28 cellular contexts compared by ENCODE assay signal in the genomic region with DNA sequence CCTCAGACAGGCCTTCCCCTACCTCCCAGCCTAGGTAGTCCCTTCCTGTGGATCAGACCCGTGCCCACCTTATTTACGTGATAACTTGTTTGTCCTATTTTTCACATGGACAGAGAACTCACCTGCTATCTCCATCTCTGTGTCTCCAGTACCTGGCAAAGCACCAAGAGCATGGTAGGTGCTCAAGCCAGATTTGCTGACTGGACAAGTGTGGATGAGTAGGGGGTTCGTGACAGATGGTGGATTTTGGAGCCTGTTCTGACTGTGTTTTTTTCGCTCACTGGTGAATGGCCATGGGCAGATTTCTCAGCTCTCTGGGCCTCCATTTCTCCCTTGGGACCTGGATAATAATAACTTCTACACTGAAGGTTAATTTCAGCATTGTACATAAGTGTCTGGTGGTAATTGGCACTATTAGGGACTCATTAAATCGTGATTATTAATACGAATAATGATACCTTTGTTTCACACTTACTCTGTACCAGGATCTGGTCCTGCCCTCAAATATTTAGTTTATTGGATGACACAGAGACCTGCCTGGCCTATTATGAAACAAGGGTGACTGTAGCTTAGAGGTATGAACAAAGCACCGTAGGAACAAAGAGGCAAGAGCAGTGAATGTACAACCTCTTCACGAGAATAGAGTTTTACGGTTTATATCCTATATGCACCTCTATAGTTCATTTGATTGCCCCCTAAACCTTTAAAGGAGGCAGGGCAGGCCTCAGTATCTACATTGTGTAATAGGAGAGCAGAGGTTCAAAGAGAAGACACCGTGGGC. TPM values are rescaled to one million over a fixed set of nuclear protein-coding genes. Genes with fewer than 3 reads are reported as not detected.
DNase-seq lines count a peak whose midpoint lies in the region; ATAC-seq and TF ChIP-seq lines count a peak whose summit lies in the region.
"Had no signal": no experiment of that assay in that cellular context is flagged by ENCODE, and none has a peak within 500 bp of the region (broad histone marks: within the 10 kb centered on the region; RNA-seq: fewer than 3 reads in every experiment).

No MANE protein-coding gene starts in this region.

- no peak for ATAC-seq in GM18858 (IDR thresholded peaks at IDR 0.05; ENCODE audit: unreplicated experiment)
- ATAC-seq in stimulated activated naive CD8-positive, alpha-beta T cell treated with anti-CD3 and anti-CD28 coated beads, Interleukin-15, Interleukin-2, amounts not matched to agents 100 U/mL and 50 U/mL, for 24 hours = no peak
- ATAC-seq: GM23338, Right ventricle myocardium inferior had no signal

- no peaks in the 10 kb centered on the region for H3K9me3 ChIP-seq in transverse colon
- H3K9me3 ChIP-seq: esophagus squamous epithelium, thyroid gland had no signal

- DNase-seq in NCI-H1092 treated with DMSO at 0.1 percent for 48 hours (lab: John Stamatoyannopoulos, UW) (peak; percentile 23), NCI-H1092 (lab: John Stamatoyannopoulos, UW) (no peak), HPDE6-E6E7 (ENCODE audit: extremely low spot score) (peak; percentile 56), amniotic epithelial cell (ENCODE audit: low read depth) (peak; percentile 57), kidney glomerular epithelial cell (lab: John Stamatoyannopoulos, UW) (peak; percentile 21), transverse colon (no peak)
- no peak for DNase-seq in stimulated activated naive CD8-positive, alpha-beta T cell treated with anti-CD3 and anti-CD28 coated beads, Interleukin-15, Interleukin-2, amounts not matched to agents 100 U/mL and 50 U/mL, for 24 hours
- DNase-seq: 8988T; activated B cell treated with CpG ODN at 0.5 μM for 24 hours; activated CD4-positive, alpha-beta T cell treated with anti-CD3 and anti-CD28 coated beads, Interleukin-2, amount 50 U/mL, for 4 hours; activated CD8-positive, alpha-beta memory T cell treated with anti-CD3 and anti-CD28 coated beads, Interleukin-2, amount 50 U/mL, for 4 hours; activated naive CD8-positive, alpha-beta T cell treated with anti-CD3 and anti-CD28 coated beads for 36 hours; effector CD4-positive, alpha-beta T cell; esophagus squamous epithelium; KBM-7; NCI-H1930; NCI-H510A; nucleus accumbens; retina; stimulated activated CD4-positive, alpha-beta T cell treated with anti-CD3 and anti-CD28 coated beads, Interleukin-4, amount 100 ng/mL, for 24 hours; T-helper 9 cell; thyroid gland had no signal

- no peak for TF ChIP-seq CTCF in transverse colon (IDR thresholded peaks at IDR 0.05)

- H3K36me3 ChIP-seq in transverse colon = no peaks in the 10 kb centered on the region
- H3K36me3 ChIP-seq: esophagus squamous epithelium, thyroid gland had no signal

- H3K4me3 ChIP-seq in transverse colon = no peak overlapping the region
- H3K4me3 ChIP-seq: esophagus squamous epithelium, GM23338, thyroid gland had no signal

- no peak for TF ChIP-seq EP300 in transverse colon (IDR thresholded peaks at IDR 0.05; ENCODE audit: low read depth)

- H3K27ac ChIP-seq in transverse colon = no peak overlapping the region
- H3K27ac ChIP-seq: esophagus squamous epithelium, thyroid gland had no signal

- no peaks in the 10 kb centered on the region for H3K27me3 ChIP-seq in transverse colon
- H3K27me3 ChIP-seq: thyroid gland had no signal

- no peaks in the 10 kb centered on the region for H3K4me1 ChIP-seq in transverse colon
- H3K4me1 ChIP-seq: esophagus squamous epithelium had no signal

- in situ Hi-C loops in transverse colon (cut with MboI; ENCODE audit: low pct_ligation_motif_present in 1 of 4, low pct_unique_long_range_greater_than_20kb in 1 of 4, low sequenced_read_pairs in 3 of 4) = loop anchor here in 1 of 4 donors (25.0 kb wide), 1 partner anchor 180 kb away; a partner anchor contains a TSS

- intact Hi-C loops in transverse colon (cut with DNase I; ENCODE audit: low total_unique reads) = no loop called here

- no peak for TF ChIP-seq POLR2A in transverse colon (IDR thresholded peaks at IDR 0.05)

- WGBS in transverse colon (ENCODE audit: low coverage in 1 of 2), 2 donors = 77 to 87% methylated on average over 9 to 10 of the region's 10 CpGs

RNA-seq across cellular contexts. Expression of a gene that starts 24.5 kb away (rescaled TPM):
- not detected for total RNA-seq in transverse colon
- total RNA-seq: activated B cell treated with CpG ODN at 0.5 μM for 24 hours; activated naive CD8-positive, alpha-beta T cell treated with anti-CD3 and anti-CD28 coated beads for 36 hours; activated T-helper 2 cell treated with anti-CD3 and anti-CD28 coated beads, Interferon-gamma antibody, Interleukin-2, Interleukin-4, amounts not matched to agents 10 μg/mL and 5 μg/mL and 100 μg/mL, durations not matched to agents 14 hours and 24 hours and 36 hours; cerebellum; GM23338; kidney epithelial cell had no signal

RNA-seq across cellular contexts. Expression of a gene that starts 35.5 kb away (rescaled TPM):
- under 1 TPM in 2 of 4 donors, not detected in 2; 0.27 to 0.32 TPM for total RNA-seq in transverse colon
- total RNA-seq: activated B cell treated with CpG ODN at 0.5 μM for 24 hours; activated naive CD8-positive, alpha-beta T cell treated with anti-CD3 and anti-CD28 coated beads for 36 hours; activated T-helper 2 cell treated with anti-CD3 and anti-CD28 coated beads, Interferon-gamma antibody, Interleukin-2, Interleukin-4, amounts not matched to agents 10 μg/mL and 5 μg/mL and 100 μg/mL, durations not matched to agents 14 hours and 24 hours and 36 hours; GM23338 had no signal

RNA-seq across cellular contexts. Expression of a gene that starts 56.0 kb away (rescaled TPM):
- total RNA-seq in transverse colon = 10 to 100 TPM in 2 of 4 donors, 1 to 10 TPM in 2; 2.6 to 14.3 (median 6.7) TPM
- total RNA-seq: activated B cell treated with CpG ODN at 0.5 μM for 24 hours; activated naive CD8-positive, alpha-beta T cell treated with anti-CD3 and anti-CD28 coated beads for 36 hours; activated T-helper 2 cell treated with anti-CD3 and anti-CD28 coated beads, Interferon-gamma antibody, Interleukin-2, Interleukin-4, amounts not matched to agents 10 μg/mL and 5 μg/mL and 100 μg/mL, durations not matched to agents 14 hours and 24 hours and 36 hours; cerebellum; GM23338; kidney epithelial cell; Right ventricle myocardium inferior had no signal

Comparison
In these comparisons a context has a peak if more than half of its experiments do, and no peak if none do; other contexts are left out.
1. DNase-seq: peak in NCI-H1092 treated with DMSO at 0.1 percent for 48 hours (single experiment), HPDE6-E6E7 (single experiment), amniotic epithelial cell (single experiment) and kidney glomerular epithelial cell (single experiment); none in NCI-H1092 (single experiment), stimulated activated naive CD8-positive, alpha-beta T cell treated with anti-CD3 and anti-CD28 coated beads, Interleukin-15, Interleukin-2, amounts not matched to agents 100 U/mL and 50 U/mL, for 24 hours (single experiment) and transverse colon (single experiment).